Comparison of ENCODE assay signal across 21 cellular contexts in genomic region chr5:158410976-158411375, GRCh38.
"Had no signal": no experiment of that assay in that cellular context is flagged by ENCODE, and none has a peak within 500 bp of the region (broad histone marks: within the 10 kb centered on the region; RNA-seq: fewer than 3 reads in every experiment).

No MANE protein-coding gene starts in this region.

- DNase-seq: activated B cell treated with CpG ODN at 0.5 μM for 24 hours; activated CD4-positive, alpha-beta T cell treated with anti-CD3 and anti-CD28 coated beads for 48 hours; activated CD8-positive, alpha-beta memory T cell treated with anti-CD3 and anti-CD28 coated beads, Interleukin-2, amount 50 U/mL, for 48 hours; activated CD8-positive, alpha-beta T cell treated with anti-CD3 and anti-CD28 coated beads, Interleukin-2, amount 10 ng/mL, durations not matched to agents 7 days and 5 days; activated gamma-delta T cell; activated naive CD8-positive, alpha-beta T cell treated with anti-CD3 and anti-CD28 coated beads for 36 hours; activated T-cell treated with anti-CD3 and anti-CD28 coated beads, Interleukin-2, amount 50 U/mL, for 72 hours; dorsolateral prefrontal cortex; endodermal cell; erythroblast; glutamatergic neuron; hypothalamus; mesendoderm; nephron progenitor cell; occipital lobe; right cardiac atrium; T-helper 2 cell; testis had no signal

- H3K27me3 ChIP-seq: testis had no signal

- H3K4me1 Mint-ChIP-seq: endodermal cell, nephron progenitor cell had no signal

- ATAC-seq: activated CD8-positive, alpha-beta T cell treated with anti-CD3 and anti-CD28 coated beads, Interleukin-2, amount 10 ng/mL, durations not matched to agents 7 days and 5 days; activated T-cell treated with anti-CD3 and anti-CD28 coated beads, Interleukin-2, amount 50 U/mL, for 72 hours; right cardiac atrium had no signal

- H3K27ac Mint-ChIP-seq: activated B cell treated with CpG ODN at 0.5 μM for 24 hours; activated CD8-positive, alpha-beta T cell treated with anti-CD3 and anti-CD28 coated beads, Interleukin-2, amount 10 ng/mL, durations not matched to agents 7 days and 5 days; activated naive CD8-positive, alpha-beta T cell treated with anti-CD3 and anti-CD28 coated beads for 36 hours; activated T-cell treated with anti-CD3 and anti-CD28 coated beads, Interleukin-2, amount 50 U/mL, for 72 hours; endodermal cell; nephron progenitor cell; progenitor cell of endocrine pancreas; stimulated activated naive CD8-positive, alpha-beta T cell treated with anti-CD3 and anti-CD28 coated beads, Interleukin-15, Interleukin-2, amounts not matched to agents 100 ng/mL and 50 ng/mL, for 24 hours had no signal

- H3K27ac ChIP-seq: dorsolateral prefrontal cortex, testis had no signal

- H3K4me3 Mint-ChIP-seq: activated B cell treated with CpG ODN at 0.5 μM for 24 hours; activated CD8-positive, alpha-beta T cell treated with anti-CD3 and anti-CD28 coated beads, Interleukin-2, amount 10 ng/mL, durations not matched to agents 7 days and 5 days; activated naive CD8-positive, alpha-beta T cell treated with anti-CD3 and anti-CD28 coated beads for 36 hours; activated T-cell treated with anti-CD3 and anti-CD28 coated beads, Interleukin-2, amount 50 U/mL, for 72 hours; endodermal cell; nephron progenitor cell; stimulated activated naive CD8-positive, alpha-beta T cell treated with anti-CD3 and anti-CD28 coated beads, Interleukin-15, Interleukin-2, amounts not matched to agents 100 ng/mL and 50 ng/mL, for 24 hours had no signal

- H3K9me3 ChIP-seq: testis had no signal

- H3K36me3 Mint-ChIP-seq: activated naive CD8-positive, alpha-beta T cell treated with anti-CD3 and anti-CD28 coated beads for 36 hours had no signal

- H3K9me3 Mint-ChIP-seq: activated B cell treated with CpG ODN at 0.5 μM for 24 hours; activated naive CD8-positive, alpha-beta T cell treated with anti-CD3 and anti-CD28 coated beads for 36 hours; activated T-cell treated with anti-CD3 and anti-CD28 coated beads, Interleukin-2, amount 50 U/mL, for 72 hours; endodermal cell; nephron progenitor cell; stimulated activated naive CD8-positive, alpha-beta T cell treated with anti-CD3 and anti-CD28 coated beads, Interleukin-15, Interleukin-2, amounts not matched to agents 100 ng/mL and 50 ng/mL, for 24 hours had no signal

- H3K4me2 ChIP-seq: smooth muscle cell had no signal

- H3K4me3 ChIP-seq: dorsolateral prefrontal cortex, smooth muscle cell, testis had no signal

- H3K27me3 Mint-ChIP-seq: activated B cell treated with CpG ODN at 0.5 μM for 24 hours; activated naive CD8-positive, alpha-beta T cell treated with anti-CD3 and anti-CD28 coated beads for 36 hours; progenitor cell of endocrine pancreas; stimulated activated naive CD8-positive, alpha-beta T cell treated with anti-CD3 and anti-CD28 coated beads, Interleukin-15, Interleukin-2, amounts not matched to agents 100 ng/mL and 50 ng/mL, for 24 hours had no signal
